Comparison of ENCODE assay signal across 1 cellular context in the genomic region with DNA sequence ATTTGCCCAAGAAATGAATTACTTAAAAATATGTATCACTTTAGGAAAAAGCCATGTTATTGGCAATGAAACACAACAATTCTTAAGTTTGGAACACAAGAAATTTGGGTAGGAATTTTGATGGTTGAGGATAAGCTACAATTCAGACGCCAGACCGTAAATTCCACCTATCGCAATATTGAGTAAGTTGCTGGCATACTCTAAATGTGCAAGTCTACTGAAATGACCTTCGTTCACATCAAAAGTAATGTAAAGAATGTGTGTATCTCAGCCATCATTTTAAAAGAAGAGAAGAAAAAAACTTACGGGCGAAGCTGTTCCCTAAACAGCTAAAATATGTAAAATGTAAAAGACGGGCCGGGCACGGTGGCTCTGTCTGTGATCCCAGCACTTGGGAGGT.
TF ChIP-seq lines count a peak whose summit lies in the region.

No MANE protein-coding gene starts in this region.

TF ChIP-seq in HepG2, 621 proteins besides CTCF, POLR2A, EP300 and RAD21:
- TF ChIP-seq, protein P1, sequence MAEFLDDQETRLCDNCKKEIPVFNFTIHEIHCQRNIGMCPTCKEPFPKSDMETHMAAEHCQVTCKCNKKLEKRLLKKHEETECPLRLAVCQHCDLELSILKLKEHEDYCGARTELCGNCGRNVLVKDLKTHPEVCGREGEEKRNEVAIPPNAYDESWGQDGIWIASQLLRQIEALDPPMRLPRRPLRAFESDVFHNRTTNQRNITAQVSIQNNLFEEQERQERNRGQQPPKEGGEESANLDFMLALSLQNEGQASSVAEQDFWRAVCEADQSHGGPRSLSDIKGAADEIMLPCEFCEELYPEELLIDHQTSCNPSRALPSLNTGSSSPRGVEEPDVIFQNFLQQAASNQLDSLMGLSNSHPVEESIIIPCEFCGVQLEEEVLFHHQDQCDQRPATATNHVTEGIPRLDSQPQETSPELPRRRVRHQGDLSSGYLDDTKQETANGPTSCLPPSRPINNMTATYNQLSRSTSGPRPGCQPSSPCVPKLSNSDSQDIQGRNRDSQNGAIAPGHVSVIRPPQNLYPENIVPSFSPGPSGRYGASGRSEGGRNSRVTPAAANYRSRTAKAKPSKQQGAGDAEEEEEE (CRISPR knock-in tag; IDR thresholded peaks at IDR 0.05; ENCODE audit: borderline replicate concordance) = no peak
- TF ChIP-seq, protein P2, sequence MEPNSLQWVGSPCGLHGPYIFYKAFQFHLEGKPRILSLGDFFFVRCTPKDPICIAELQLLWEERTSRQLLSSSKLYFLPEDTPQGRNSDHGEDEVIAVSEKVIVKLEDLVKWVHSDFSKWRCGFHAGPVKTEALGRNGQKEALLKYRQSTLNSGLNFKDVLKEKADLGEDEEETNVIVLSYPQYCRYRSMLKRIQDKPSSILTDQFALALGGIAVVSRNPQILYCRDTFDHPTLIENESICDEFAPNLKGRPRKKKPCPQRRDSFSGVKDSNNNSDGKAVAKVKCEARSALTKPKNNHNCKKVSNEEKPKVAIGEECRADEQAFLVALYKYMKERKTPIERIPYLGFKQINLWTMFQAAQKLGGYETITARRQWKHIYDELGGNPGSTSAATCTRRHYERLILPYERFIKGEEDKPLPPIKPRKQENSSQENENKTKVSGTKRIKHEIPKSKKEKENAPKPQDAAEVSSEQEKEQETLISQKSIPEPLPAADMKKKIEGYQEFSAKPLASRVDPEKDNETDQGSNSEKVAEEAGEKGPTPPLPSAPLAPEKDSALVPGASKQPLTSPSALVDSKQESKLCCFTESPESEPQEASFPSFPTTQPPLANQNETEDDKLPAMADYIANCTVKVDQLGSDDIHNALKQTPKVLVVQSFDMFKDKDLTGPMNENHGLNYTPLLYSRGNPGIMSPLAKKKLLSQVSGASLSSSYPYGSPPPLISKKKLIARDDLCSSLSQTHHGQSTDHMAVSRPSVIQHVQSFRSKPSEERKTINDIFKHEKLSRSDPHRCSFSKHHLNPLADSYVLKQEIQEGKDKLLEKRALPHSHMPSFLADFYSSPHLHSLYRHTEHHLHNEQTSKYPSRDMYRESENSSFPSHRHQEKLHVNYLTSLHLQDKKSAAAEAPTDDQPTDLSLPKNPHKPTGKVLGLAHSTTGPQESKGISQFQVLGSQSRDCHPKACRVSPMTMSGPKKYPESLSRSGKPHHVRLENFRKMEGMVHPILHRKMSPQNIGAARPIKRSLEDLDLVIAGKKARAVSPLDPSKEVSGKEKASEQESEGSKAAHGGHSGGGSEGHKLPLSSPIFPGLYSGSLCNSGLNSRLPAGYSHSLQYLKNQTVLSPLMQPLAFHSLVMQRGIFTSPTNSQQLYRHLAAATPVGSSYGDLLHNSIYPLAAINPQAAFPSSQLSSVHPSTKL (CRISPR knock-in tag; IDR thresholded peaks at IDR 0.05) = 0 out of 2 replicates have a peak, but pooled peaks have one; percentile 3
- TF ChIP-seq CEBPB (IDR thresholded peaks at IDR 0.05; ENCODE audit: borderline replicate concordance, low read depth, low read length) = 0 out of 2 replicates have a peak, but pooled peaks have one; percentile 13
- TF ChIP-seq NFKB2 (CRISPR knock-in tag; IDR thresholded peaks at IDR 0.05; ENCODE audit: borderline replicate concordance) = no peak
- TF ChIP-seq TARDBP (CRISPR knock-in tag; IDR thresholded peaks at IDR 0.05) = 0 out of 2 replicates have a peak, but pooled peaks have one; percentile 26
- TF ChIP-seq GATAD2A (CRISPR knock-in tag; IDR thresholded peaks at IDR 0.05) = 0 out of 2 replicates have a peak, but pooled peaks have one; percentile 28
- TF ChIP-seq, protein P3, sequence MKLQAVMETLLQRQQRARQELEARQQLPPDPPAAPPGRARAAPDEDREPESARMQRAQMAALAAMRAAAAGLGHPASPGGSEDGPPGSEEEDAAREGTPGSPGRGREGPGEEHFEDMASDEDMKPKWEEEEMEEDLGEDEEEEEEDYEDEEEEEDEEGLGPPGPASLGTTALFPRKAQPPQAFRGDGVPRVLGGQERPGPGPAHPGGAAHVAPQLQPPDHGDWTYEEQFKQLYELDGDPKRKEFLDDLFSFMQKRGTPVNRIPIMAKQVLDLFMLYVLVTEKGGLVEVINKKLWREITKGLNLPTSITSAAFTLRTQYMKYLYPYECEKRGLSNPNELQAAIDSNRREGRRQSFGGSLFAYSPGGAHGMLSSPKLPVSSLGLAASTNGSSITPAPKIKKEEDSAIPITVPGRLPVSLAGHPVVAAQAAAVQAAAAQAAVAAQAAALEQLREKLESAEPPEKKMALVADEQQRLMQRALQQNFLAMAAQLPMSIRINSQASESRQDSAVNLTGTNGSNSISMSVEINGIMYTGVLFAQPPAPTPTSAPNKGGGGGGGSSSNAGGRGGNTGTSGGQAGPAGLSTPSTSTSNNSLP (IDR thresholded peaks at IDR 0.05; ENCODE audit: low read depth, low read length) = no peak
- TF ChIP-seq CEBPG (CRISPR knock-in tag; IDR thresholded peaks at IDR 0.05) = 0 out of 2 replicates have a peak, but pooled peaks have one; percentile 13
- no peak for TF ChIP-seq NFYB (CRISPR knock-in tag; IDR thresholded peaks at IDR 0.05)
- TF ChIP-seq SAP130 (CRISPR knock-in tag; IDR thresholded peaks at IDR 0.05; ENCODE audit: low read depth) = 0 out of 2 replicates have a peak, but pooled peaks have one; percentile 18
- TF ChIP-seq HBP1 (CRISPR knock-in tag; IDR thresholded peaks at IDR 0.05; ENCODE audit: low read depth) = no peak
- TF ChIP-seq FOXP1 (IDR thresholded peaks at IDR 0.05) = no peak
- peak; percentile 1; the same call in 1 of the 2 replicates for TF ChIP-seq FOXP1 (CRISPR knock-in tag; IDR thresholded peaks at IDR 0.05)
